Comparison of ENCODE assay signal across 12 cellular contexts in the genomic region with DNA sequence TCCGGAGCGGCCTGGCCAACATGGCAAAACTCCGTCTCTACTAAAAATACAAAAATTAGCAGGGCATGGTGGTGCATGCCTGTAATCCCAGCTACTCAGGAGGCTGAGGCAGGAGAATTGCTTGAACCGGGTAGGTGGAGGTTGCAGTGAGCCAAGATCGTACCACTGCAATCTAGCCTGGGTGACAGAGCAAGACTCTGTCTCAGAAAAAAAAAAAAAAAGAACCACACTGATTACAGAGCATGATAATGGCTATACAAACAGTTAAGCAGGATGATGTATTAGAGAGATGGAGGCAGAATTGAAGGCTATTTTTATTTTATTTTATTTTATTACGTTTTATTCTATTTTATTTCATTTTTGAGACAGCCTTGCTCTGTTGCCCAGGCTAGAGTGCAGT. TPM values are rescaled to one million over a fixed set of nuclear protein-coding genes. Genes with fewer than 3 reads are reported as not detected.
"Had no signal": no experiment of that assay in that cellular context is flagged by ENCODE, and none has a peak within 500 bp of the region (broad histone marks: within the 10 kb centered on the region; RNA-seq: fewer than 3 reads in every experiment).

No MANE protein-coding gene starts in this region.

RNA-seq across cellular contexts. Expression of a gene that starts 9.8 kb away (rescaled TPM):
- total RNA-seq: activated B cell treated with CpG ODN at 0.5 μM for 24 hours; activated CD4-positive, alpha-beta memory T cell treated with anti-CD3 and anti-CD28 coated beads for 36 hours; activated CD4-positive, alpha-beta memory T cell treated with anti-CD3 and anti-CD28 coated beads, Interleukin-2, amount 10 ng/mL, durations not matched to agents 7 days and 5 days; activated CD4-positive, alpha-beta T cell treated with anti-CD3 and anti-CD28 coated beads for 36 hours; activated CD4-positive, alpha-beta T cell treated with anti-CD3 and anti-CD28 coated beads, Interleukin-2, amount 10 ng/mL, durations not matched to agents 24 days and 14 days; activated CD4-positive, alpha-beta T cell treated with anti-CD3 and anti-CD28 coated beads, Interleukin-2, amount 10 ng/mL, durations not matched to agents 7 days and 5 days; activated CD8-positive, alpha-beta memory T cell treated with anti-CD3 and anti-CD28 coated beads for 36 hours; activated CD8-positive, alpha-beta memory T cell treated with anti-CD3 and anti-CD28 coated beads, Interleukin-2, amount 10 ng/mL, durations not matched to agents 7 days and 5 days; activated CD8-positive, alpha-beta T cell treated with anti-CD3 and anti-CD28 coated beads, Interleukin-2, amount 10 ng/mL, durations not matched to agents 7 days and 5 days; T-helper 1 cell treated with Interleukin-12 subunit alpha and Interleukin-12 subunit beta and Interleukin-4 antibody, amounts not matched to agents 30 ng/mL and 1 ng/mL, for 36 hours; T-helper 17 cell; T-helper 2 cell treated with Interferon-gamma antibody and Interleukin-4, amounts not matched to agents 100 ng/mL and 5 ng/mL, for 36 hours had no signal

RNA-seq across cellular contexts. Expression of a gene that starts 10.8 kb away (rescaled TPM):
- total RNA-seq: activated CD4-positive, alpha-beta T cell treated with anti-CD3 and anti-CD28 coated beads, Interleukin-2, amount 10 ng/mL, durations not matched to agents 7 days and 5 days; activated CD8-positive, alpha-beta T cell treated with anti-CD3 and anti-CD28 coated beads, Interleukin-2, amount 10 ng/mL, durations not matched to agents 7 days and 5 days; T-helper 1 cell treated with Interleukin-12 subunit alpha and Interleukin-12 subunit beta and Interleukin-4 antibody, amounts not matched to agents 30 ng/mL and 1 ng/mL, for 36 hours; T-helper 17 cell; T-helper 2 cell treated with Interferon-gamma antibody and Interleukin-4, amounts not matched to agents 100 ng/mL and 5 ng/mL, for 36 hours had no signal
